Comparison of ENCODE assay signal across 24 cellular contexts in genomic region chr11:78334109-78334508, GRCh38.
DNase-seq lines count a peak whose midpoint lies in the region; ATAC-seq, FAIRE-seq and TF ChIP-seq lines count a peak whose summit lies in the region.
"Had no signal": no experiment of that assay in that cellular context is flagged by ENCODE, and none has a peak within 500 bp of the region (broad histone marks: within the 10 kb centered on the region; RNA-seq: fewer than 3 reads in every experiment).

No MANE protein-coding gene starts in this region.

- peaks cover 80% of the 10 kb centered on the region for H3K4me1 ChIP-seq in DND-41 (ENCODE audit: insufficient read depth, low read length)
- H3K4me1 ChIP-seq: BE2C had no signal

- intact Hi-C loops in activated T-helper 2 cell treated with anti-CD3 and anti-CD28 coated beads, Interferon-gamma antibody, Interleukin-2, Interleukin-4, amounts not matched to agents 10 μg/mL and 5 μg/mL and 100 μg/mL, durations not matched to agents 14 hours and 24 hours and 36 hours (cut with micrococcal nuclease): loop anchor here (5.0 kb wide), 1 partner anchor 107 kb away; no protein-coding TSS in a partner anchor
- intact Hi-C loops in dorsolateral prefrontal cortex (cut with DNase I): loop anchor here (5.0 kb wide), 2 partner anchors 83 to 107 kb away; partner anchors contain the start of gene GAB2 (in 2 of the 2)

- peak overlapping the region; percentile 7 for H3K4me3 Mint-ChIP-seq in activated T-helper 2 cell treated with anti-CD3 and anti-CD28 coated beads, Interferon-gamma antibody, Interleukin-2, Interleukin-4, amounts not matched to agents 10 μg/mL and 5 μg/mL and 100 μg/mL, durations not matched to agents 14 hours and 24 hours and 36 hours (ENCODE audit: low read depth)
- H3K4me3 Mint-ChIP-seq: CD14-positive monocyte; CD4-positive, alpha-beta T cell; CD8-positive, alpha-beta memory T cell; GM23338; H9 had no signal

- peak overlapping the region; percentile 36; the same call in 1 of the 2 replicates for H3K27ac ChIP-seq in DND-41 (ENCODE audit: low read length)
- H3K27ac ChIP-seq in dorsolateral prefrontal cortex: peak overlapping the region in 42 of 59 donors; percentile 1 to 99 (median 90)
- H3K27ac ChIP-seq: A549; BLaER1 treated with 17β-estradiol and CSF1 and Interleukin-3, amounts not matched to agents 10 nM and 100 nM had no signal

- ATAC-seq in DND-41 (ENCODE audit: insufficient read depth, low read depth): no peak
- ATAC-seq: A549, GM23338, HCT116 had no signal

- peaks cover 3% of the 10 kb centered on the region; the same call in 1 of the 2 replicates for H3K36me3 ChIP-seq in DND-41 (ENCODE audit: insufficient read depth, low read length)
- H3K36me3 ChIP-seq: BE2C had no signal

- DNase-seq in DND-41: no peak
- no peak for DNase-seq in activated T-helper 2 cell treated with anti-CD3 and anti-CD28 coated beads, Interferon-gamma antibody, Interleukin-2, Interleukin-4, amounts not matched to agents 10 μg/mL and 5 μg/mL and 100 μg/mL, durations not matched to agents 14 hours and 24 hours and 36 hours (ENCODE audit: low spot score)
- DNase-seq in dorsolateral prefrontal cortex: no peak
- no peak for DNase-seq in activated CD4-positive, alpha-beta T cell treated with anti-CD3 and anti-CD28 coated beads for 1 hour
- no peak for DNase-seq in putamen (ENCODE audit: low spot score)
- no peak for DNase-seq in GM12891 (ENCODE audit: insufficient read length, low spot score)
- DNase-seq: 8988T; ACHN; AML-193; BE2C; CD4-positive, alpha-beta T cell; CD8-positive, alpha-beta memory T cell; DMS 273 treated with DMSO at 0.1 percent for 48 hours; DMS79; GF-D8; H9 had no signal

- no peak overlapping the region for H3K9ac ChIP-seq in DND-41 (ENCODE audit: low read depth, low read length)
- H3K9ac ChIP-seq: BLaER1 treated with 17β-estradiol and CSF1 and Interleukin-3, amounts not matched to agents 10 nM and 100 nM had no signal

- H3K4me2 ChIP-seq in DND-41 (ENCODE audit: insufficient read depth, low read length): no peak overlapping the region
- H3K4me2 ChIP-seq: A549, GM23338 had no signal

- FAIRE-seq in GM12891 (lab: Jason Lieb, UNC): no peak
- FAIRE-seq: A549, D721Med, GM12892, GM19239 had no signal

- H4K20me1 ChIP-seq in DND-41 (ENCODE audit: insufficient read depth, low read length): peaks cover 17% of the 10 kb centered on the region; the same call in 1 of the 2 replicates

- peaks cover 54% of the 10 kb centered on the region for H3K36me3 Mint-ChIP-seq in activated T-helper 2 cell treated with anti-CD3 and anti-CD28 coated beads, Interferon-gamma antibody, Interleukin-2, Interleukin-4, amounts not matched to agents 10 μg/mL and 5 μg/mL and 100 μg/mL, durations not matched to agents 14 hours and 24 hours and 36 hours (ENCODE audit: low read depth)

- H3K9me3 Mint-ChIP-seq in activated T-helper 2 cell treated with anti-CD3 and anti-CD28 coated beads, Interferon-gamma antibody, Interleukin-2, Interleukin-4, amounts not matched to agents 10 μg/mL and 5 μg/mL and 100 μg/mL, durations not matched to agents 14 hours and 24 hours and 36 hours: peaks cover 11% of the 10 kb centered on the region
- H3K9me3 Mint-ChIP-seq: CD4-positive, alpha-beta T cell had no signal

- H3K4me1 Mint-ChIP-seq in activated T-helper 2 cell treated with anti-CD3 and anti-CD28 coated beads, Interferon-gamma antibody, Interleukin-2, Interleukin-4, amounts not matched to agents 10 μg/mL and 5 μg/mL and 100 μg/mL, durations not matched to agents 14 hours and 24 hours and 36 hours (ENCODE audit: low read depth): peaks cover 89% of the 10 kb centered on the region

- peaks cover 100% of the 10 kb centered on the region for H3K79me2 ChIP-seq in DND-41 (ENCODE audit: insufficient read depth, low read length)

- TF ChIP-seq POLR2A in GM12891 (IDR thresholded peaks at IDR 0.05; ENCODE audit: low read depth, low read length): no peak

- H2AFZ ChIP-seq in DND-41 (ENCODE audit: low read depth, low read length): no peak overlapping the region
- H2AFZ ChIP-seq: GM23338 had no signal

- H3K4me3 ChIP-seq in DND-41 (ENCODE audit: low read depth in 1 of 2, low read length in 2 of 2) (no peak overlapping the region), dorsolateral prefrontal cortex (no peak overlapping the region)
- H3K4me3 ChIP-seq: A549; BLaER1 treated with 17β-estradiol and CSF1 and Interleukin-3, amounts not matched to agents 10 nM and 100 nM; GM23338 had no signal

- H3K9me3 ChIP-seq in DND-41 (ENCODE audit: insufficient read depth, low read length, severe bottlenecking): no peaks in the 10 kb centered on the region
- H3K9me3 ChIP-seq: BE2C had no signal

- peak overlapping the region; percentile 69 for H3K27ac Mint-ChIP-seq in activated T-helper 2 cell treated with anti-CD3 and anti-CD28 coated beads, Interferon-gamma antibody, Interleukin-2, Interleukin-4, amounts not matched to agents 10 μg/mL and 5 μg/mL and 100 μg/mL, durations not matched to agents 14 hours and 24 hours and 36 hours
- H3K27ac Mint-ChIP-seq: CD4-positive, alpha-beta T cell; CD8-positive, alpha-beta memory T cell; GM23338 had no signal

- no peaks in the 10 kb centered on the region for H3K27me3 ChIP-seq in DND-41 (ENCODE audit: insufficient read depth, low read length, poor library complexity)
- H3K27me3 ChIP-seq in dorsolateral prefrontal cortex: no peaks in the 10 kb centered on the region
- H3K27me3 ChIP-seq: BE2C; BLaER1 treated with 17β-estradiol and CSF1 and Interleukin-3, amounts not matched to agents 10 nM and 100 nM had no signal

- TF ChIP-seq CTCF in DND-41 (IDR thresholded peaks at IDR 0.05; ENCODE audit: borderline replicate concordance, extremely low read depth, low read length, poor library complexity, severe bottlenecking) (no peak), dorsolateral prefrontal cortex (IDR thresholded peaks at IDR 0.05 in 54 of 56, conservative IDR thresholded peaks at IDR 0.05 in 2 of 56; ENCODE audit: low read depth in 1 of 56, partially characterized antibody in 56 of 56) (no peak)

- no peaks in the 10 kb centered on the region for H3K27me3 Mint-ChIP-seq in activated T-helper 2 cell treated with anti-CD3 and anti-CD28 coated beads, Interferon-gamma antibody, Interleukin-2, Interleukin-4, amounts not matched to agents 10 μg/mL and 5 μg/mL and 100 μg/mL, durations not matched to agents 14 hours and 24 hours and 36 hours (ENCODE audit: low read depth)
- H3K27me3 Mint-ChIP-seq: CD4-positive, alpha-beta T cell had no signal

TF ChIP-seq in GM12891, 5 proteins besides CTCF, POLR2A, EP300 and RAD21:
- no peak for TF ChIP-seq PAX5 (IDR thresholded peaks at IDR 0.05; ENCODE audit: insufficient read depth, low read length, severe bottlenecking)
- TF ChIP-seq POLR2AphosphoS5 (IDR thresholded peaks at IDR 0.05; ENCODE audit: low read depth, low read length): no peak
- no peak for TF ChIP-seq SPI1 (IDR thresholded peaks at IDR 0.05; ENCODE audit: low read depth, low read length)
- TF ChIP-seq TAF1 (IDR thresholded peaks at IDR 0.05; ENCODE audit: low read depth, low read length): no peak
- no peak for TF ChIP-seq POU2F2 (IDR thresholded peaks at IDR 0.05; ENCODE audit: low read depth, low read length)
